Comparison of ENCODE assay signal across 5 cellular contexts in the genomic region with DNA sequence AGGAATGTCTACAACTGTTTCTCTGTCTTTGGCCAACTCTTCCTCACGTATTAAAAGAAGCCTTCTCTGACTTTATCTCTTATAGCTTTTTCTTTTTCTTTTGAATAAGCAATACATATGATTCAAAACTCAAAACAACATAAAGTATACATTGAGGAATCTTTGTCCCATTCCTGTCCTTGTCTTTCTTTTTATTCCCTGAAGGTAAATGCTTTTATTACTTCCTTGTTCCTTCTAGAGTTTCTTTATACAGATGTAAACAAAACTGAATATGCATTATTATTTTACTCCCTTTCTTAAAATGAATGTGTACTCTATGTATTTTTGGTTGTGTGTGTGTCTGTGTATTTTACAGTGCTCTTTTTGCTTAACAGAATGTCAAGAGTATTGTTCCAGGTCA.
"Had no signal": no experiment of that assay in that cellular context is flagged by ENCODE, and none has a peak within 500 bp of the region (broad histone marks: within the 10 kb centered on the region; RNA-seq: fewer than 3 reads in every experiment).

No MANE protein-coding gene starts in this region.

- H3K4me3 ChIP-seq: GM23338 had no signal

- DNase-seq: H9, HCEC 1CT had no signal

- ATAC-seq: GM23338, HepG2 had no signal

- H3K27ac ChIP-seq: HL-60 had no signal
